Comparison of ENCODE assay signal across 12 cellular contexts in the genomic region with DNA sequence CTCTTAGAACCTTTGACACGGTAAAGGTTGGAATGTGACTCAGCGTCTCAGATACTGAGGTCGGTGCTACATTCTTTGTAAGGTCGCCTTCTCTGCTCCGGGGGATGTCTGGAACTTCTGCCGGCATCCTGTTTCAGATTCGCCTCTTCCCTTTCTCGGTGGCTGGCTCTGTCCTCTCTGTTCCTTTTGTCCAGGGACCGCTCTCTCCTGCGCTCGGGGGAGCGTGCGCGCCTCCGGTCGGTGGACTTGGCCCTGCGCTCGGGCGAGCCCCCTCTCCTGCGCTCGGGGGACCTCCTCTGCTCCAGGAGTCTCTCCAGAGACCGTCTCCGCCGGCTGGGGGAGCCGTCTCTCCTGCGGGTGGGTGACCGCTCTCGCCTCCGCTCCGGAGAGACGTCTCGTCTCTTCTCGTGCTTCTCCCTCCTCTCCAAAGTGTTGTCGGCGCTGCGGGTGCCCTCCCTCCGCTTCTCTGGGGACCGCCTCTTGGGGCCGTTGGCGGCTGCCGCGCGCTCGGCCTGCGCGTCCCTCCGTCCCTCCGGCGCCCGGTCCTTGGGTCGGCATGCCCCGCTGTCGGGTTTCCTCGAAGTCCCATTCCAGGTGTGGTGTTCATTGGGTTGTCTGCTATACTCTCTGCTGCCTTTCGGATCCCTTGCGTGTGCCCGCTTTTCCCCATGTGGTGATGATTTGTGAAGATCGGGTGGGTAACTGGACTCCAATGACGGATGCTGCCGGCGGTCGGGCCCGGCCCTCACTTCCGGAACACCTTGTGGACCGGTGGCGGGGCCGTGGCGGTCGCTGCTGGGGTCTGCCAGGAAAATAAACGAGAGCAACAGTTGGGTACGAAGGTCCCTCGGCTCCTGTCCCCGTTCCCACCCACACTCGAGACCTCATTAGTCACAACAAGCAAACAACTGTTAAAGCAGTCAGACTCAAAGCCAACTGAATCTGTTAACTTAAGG.
DNase-seq lines count a peak whose midpoint lies in the region; ATAC-seq and TF ChIP-seq lines count a peak whose summit lies in the region.
"Had no signal": no experiment of that assay in that cellular context is flagged by ENCODE, and none has a peak within 500 bp of the region (broad histone marks: within the 10 kb centered on the region; RNA-seq: fewer than 3 reads in every experiment).

No MANE protein-coding gene starts in this region.

- TF ChIP-seq POLR2A in stomach (IDR thresholded peaks at IDR 0.05) (no peak), uterus (IDR thresholded peaks at IDR 0.05) (no peak)

- H3K9me2 ChIP-seq in GM23338 (ENCODE audit: insufficient read depth), result no peaks in the 10 kb centered on the region

- H3K9ac ChIP-seq in endodermal cell (ENCODE audit: extremely low read depth, low read length, poor library complexity, severe bottlenecking), result no peak overlapping the region

- TF ChIP-seq CTCF in GM23338 (conservative IDR thresholded peaks at IDR 0.05; ENCODE audit: low read depth in 2 of 2) (peak; percentile 15 to 50; a peak in 3 of 4 replicates), endodermal cell (conservative IDR thresholded peaks at IDR 0.05) (peak; percentile 48), stomach (IDR thresholded peaks at IDR 0.05) (no peak), uterus (IDR thresholded peaks at IDR 0.05) (no peak)

- WGBS in endodermal cell (ENCODE audit: insufficient coverage in 1 of 2, insufficient read length in 1 of 2), 2 experiments, result 95 to 96% methylated on average over 48 to 74 of the region's 74 CpGs
- WGBS in stomach, 5 donors, result 56 to 75% (median 64%) methylated on average over 71 to 74 of the region's 74 CpGs

- H3K4me1 ChIP-seq in GM23338 (ENCODE audit: insufficient read depth), result peaks cover 7% of the 10 kb centered on the region; the same call in 1 of the 2 replicates
- no peaks in the 10 kb centered on the region for H3K4me1 ChIP-seq in endodermal cell (ENCODE audit: control insufficient read depth, insufficient read depth, low read length)
- H3K4me1 ChIP-seq in stomach, result no peaks in the 10 kb centered on the region
- H3K4me1 ChIP-seq in uterus, result no peaks in the 10 kb centered on the region

- H3K27me3 Mint-ChIP-seq in GM23338 (ENCODE audit: insufficient read depth, low read depth, poor library complexity) (peaks cover 13% of the 10 kb centered on the region), endodermal cell (ENCODE audit: insufficient read depth) (no peaks in the 10 kb centered on the region)

- H3K9me3 Mint-ChIP-seq in GM23338 (no peaks in the 10 kb centered on the region), endodermal cell (peaks cover 6% of the 10 kb centered on the region)
- H3K9me3 Mint-ChIP-seq: T-helper 1 cell treated with Interleukin-12 subunit alpha and Interleukin-12 subunit beta and Interleukin-4 antibody, amounts not matched to agents 30 μg/mL and 1 μg/mL, for 36 hours had no signal

- no peaks in the 10 kb centered on the region for H3K79me2 ChIP-seq in GM23338 (replicated peaks; ENCODE audit: insufficient read depth)

- peaks cover 5% of the 10 kb centered on the region; the same call in 1 of the 2 replicates for H3K36me3 ChIP-seq in GM23338 (ENCODE audit: insufficient read depth)
- peaks cover 22% of the 10 kb centered on the region for H3K36me3 ChIP-seq in endodermal cell (ENCODE audit: control insufficient read depth, insufficient read depth, low read length)
- peaks cover 0 to 51% (median 37%) of the 10 kb centered on the region in 4 donors for H3K36me3 ChIP-seq in stomach
- H3K36me3 ChIP-seq in uterus, result no peaks in the 10 kb centered on the region

- peak overlapping the region; percentile 60 for H3K27ac ChIP-seq in GM23338 (ENCODE audit: low read depth)
- H3K27ac ChIP-seq in endodermal cell (ENCODE audit: low read depth, low read length), result no peak overlapping the region
- H3K27ac ChIP-seq in stomach, result peak overlapping the region in 3 of 5 donors; percentile 7 to 45 (median 8)
- no peak overlapping the region for H3K27ac ChIP-seq in uterus

- H3K4me3 ChIP-seq in GM23338 (peak overlapping the region; percentile 64), endodermal cell (ENCODE audit: low read length) (no peak overlapping the region), stomach (peak overlapping the region; percentile 20 to 39 (median 28)), uterus (peak overlapping the region in 1 of 2 donors; percentile 2)

- peak overlapping the region; percentile 90 for H3K27ac Mint-ChIP-seq in GM23338
- peak overlapping the region; percentile 83 for H3K27ac Mint-ChIP-seq in endodermal cell
- H3K27ac Mint-ChIP-seq: activated naive CD8-positive, alpha-beta T cell; naive thymus-derived CD4-positive, alpha-beta T cell; T-helper 1 cell treated with Interleukin-12 subunit alpha and Interleukin-12 subunit beta and Interleukin-4 antibody, amounts not matched to agents 30 μg/mL and 1 μg/mL, for 36 hours had no signal

- TF ChIP-seq EP300 in stomach (IDR thresholded peaks at IDR 0.05), result no peak

- intact Hi-C loops in stomach (cut with DNase I; ENCODE audit: low total_unique reads), result no loop called here
- intact Hi-C loops in uterus (cut with DNase I; ENCODE audit: low total_unique reads), result no loop called here

- H2AFZ ChIP-seq in GM23338, result peak overlapping the region; percentile 69; the same call in 1 of the 2 replicates

- H3K36me3 Mint-ChIP-seq in GM23338 (ENCODE audit: low read depth) (peaks cover 12% of the 10 kb centered on the region), endodermal cell (ENCODE audit: low read depth) (peaks cover 15% of the 10 kb centered on the region)
- H3K36me3 Mint-ChIP-seq: activated naive CD8-positive, alpha-beta T cell; naive thymus-derived CD4-positive, alpha-beta T cell had no signal

- peak overlapping the region; percentile 85 for H3K4me2 ChIP-seq in GM23338

- H3K27me3 ChIP-seq in GM23338 (ENCODE audit: insufficient read depth) (no peaks in the 10 kb centered on the region), endodermal cell (ENCODE audit: control insufficient read depth, insufficient read depth, low read length, poor library complexity, severe bottlenecking) (no peaks in the 10 kb centered on the region), stomach (peaks cover 0 to 5% (median 0%) of the 10 kb centered on the region in 3 donors), uterus (no peaks in the 10 kb centered on the region)

- H3K4me1 Mint-ChIP-seq in GM23338 (peaks cover 35% of the 10 kb centered on the region), endodermal cell (peaks cover 28% of the 10 kb centered on the region)

- peak; percentile 93 for ATAC-seq in GM23338
- ATAC-seq in HG02970 (IDR thresholded peaks at IDR 0.05; ENCODE audit: low FRiP score, unreplicated experiment), result no peak
- ATAC-seq in GM21447 (IDR thresholded peaks at IDR 0.05; ENCODE audit: unreplicated experiment), result no peak
- ATAC-seq: naive thymus-derived CD4-positive, alpha-beta T cell had no signal

- H3K4me3 Mint-ChIP-seq in GM23338 (peak overlapping the region; percentile 72), endodermal cell (peak overlapping the region; percentile 58)
- H3K4me3 Mint-ChIP-seq: activated naive CD8-positive, alpha-beta T cell; T-helper 1 cell treated with Interleukin-12 subunit alpha and Interleukin-12 subunit beta and Interleukin-4 antibody, amounts not matched to agents 30 μg/mL and 1 μg/mL, for 36 hours had no signal

- H3K9me3 ChIP-seq in endodermal cell (ENCODE audit: control insufficient read depth, low read length) (peaks cover 6% of the 10 kb centered on the region), stomach (no peaks in the 10 kb centered on the region), uterus (no peaks in the 10 kb centered on the region)

- DNase-seq in GM23338 (ENCODE audit: low spot score) (peak; percentile 85), endodermal cell (peak; percentile 73), left kidney (ENCODE audit: low read depth, low spot score) (peak; percentile 90), stomach (no peak), uterus (no peak)
- no peak for DNase-seq in activated T-cell treated with anti-CD3 and anti-CD28 coated beads, Interleukin-2, amount 50 U/mL, for 1 hour
- DNase-seq: naive thymus-derived CD4-positive, alpha-beta T cell; NCI-H2171 had no signal

- H3F3A ChIP-seq in GM23338 (replicated peaks; ENCODE audit: low read depth), result peaks cover 5% of the 10 kb centered on the region; the same call in 1 of the 2 replicates

- peaks cover 3% of the 10 kb centered on the region; the same call in 1 of the 2 replicates for H4K20me1 ChIP-seq in GM23338 (replicated peaks; ENCODE audit: insufficient read depth)

TF ChIP-seq in GM23338, 12 proteins besides CTCF, POLR2A, EP300 and RAD21:
- no peak for TF ChIP-seq STAT1 (IDR thresholded peaks at IDR 0.05; ENCODE audit: unreplicated experiment)
- TF ChIP-seq POLR2AphosphoS5 (IDR thresholded peaks at IDR 0.05; ENCODE audit: low read depth), result peak; percentile 30; the same call in 1 of the 2 replicates

Comparison
In these comparisons a context has a peak if more than half of its experiments do, and no peak if none do; other contexts are left out.
1. DNase-seq: peak in GM23338 (single experiment), endodermal cell (single experiment) and left kidney (single experiment); none in stomach (single experiment), uterus (0 of 2) and activated T-cell treated with anti-CD3 and anti-CD28 coated beads, Interleukin-2, amount 50 U/mL, for 1 hour (single experiment).
2. H3K27ac ChIP-seq: peak in GM23338 (single experiment) and stomach (3 of 5); none in endodermal cell (single experiment) and uterus (0 of 2).
3. CTCF ChIP-seq: peak in GM23338 (2 of 2) and endodermal cell (single experiment); none in stomach (0 of 7) and uterus (0 of 4).